ENCODE assay signal across 8 cellular contexts in genomic region chr3:187737401-187738088, GRCh38. TPM values are rescaled to one million over a fixed set of nuclear protein-coding genes. Genes with fewer than 3 reads are reported as not detected.
DNase-seq lines count a peak whose midpoint lies in the region; ATAC-seq and TF ChIP-seq lines count a peak whose summit lies in the region.

No MANE protein-coding gene starts in this region.

- 19 to 28% methylated on average over 25 to 40 of the region's 41 CpGs for WGBS in body of pancreas, 2 donors

- peaks cover 6% of the 10 kb centered on the region for H3K36me3 ChIP-seq in SJSA1
- H3K36me3 ChIP-seq in body of pancreas (replicated peaks in 1 of 2; ENCODE audit: insufficient read depth in 1 of 2, low read depth in 2 of 2): peaks cover 0 to 7% of the 10 kb centered on the region in 2 donors

- no peaks in the 10 kb centered on the region for H3K9me3 ChIP-seq in SJSA1 (replicated peaks)
- no peaks in the 10 kb centered on the region for H3K9me3 ChIP-seq in body of pancreas

- peak in 1 of 3 donors; percentile 15 for TF ChIP-seq POLR2A in body of pancreas (IDR thresholded peaks at IDR 0.05)

- H3K27ac ChIP-seq in SJSA1 (0 out of 2 replicates have a peak overlapping the region, but pooled peaks have one; percentile 46), body of pancreas (peak overlapping the region; percentile 89 to 99 (median 99))

- H3K4me1 ChIP-seq in SJSA1 (replicated peaks) (peaks cover 49% of the 10 kb centered on the region), body of pancreas (peaks cover 45% of the 10 kb centered on the region)

- ATAC-seq in body of pancreas: peak; percentile 26
- no peak for ATAC-seq in HG03469 (IDR thresholded peaks at IDR 0.05; ENCODE audit: unreplicated experiment)
- ATAC-seq in HG02973 (IDR thresholded peaks at IDR 0.05; ENCODE audit: unreplicated experiment): no peak

- peak overlapping the region; percentile 42 for H3K4me3 ChIP-seq in SJSA1
- H3K4me3 ChIP-seq in body of pancreas: no peak overlapping the region
- H3K4me3 ChIP-seq in iPS-11a (ENCODE audit: low read depth, low read length): peak overlapping the region; percentile 72

- H3K27me3 ChIP-seq in SJSA1 (replicated peaks): no peaks in the 10 kb centered on the region
- H3K27me3 ChIP-seq in body of pancreas: no peaks in the 10 kb centered on the region

- TF ChIP-seq CTCF in body of pancreas (IDR thresholded peaks at IDR 0.05): peak in 3 of 7 experiments; percentile 24 to 33 (median 31)

- DNase-seq in NCI-H748 (lab: John Stamatoyannopoulos, UW; ENCODE audit: unreplicated experiment) (peak; percentile 13), NCI-H748 treated with DMSO at 0.1 percent for 48 hours (lab: John Stamatoyannopoulos, UW) (no peak), SJSA1 (ENCODE audit: low read depth in 1 of 2, low spot score in 2 of 2) (peak; percentile 48 to 52), body of pancreas (peak; percentile 60 to 75 (median 65)), retina (peak; percentile 78)

- intact Hi-C loops in body of pancreas (cut with DNase I): loop anchor here (5.0 kb wide), 1 partner anchor 1220 kb away; no protein-coding TSS in a partner anchor

RNA-seq across cellular contexts. Expression of gene BCL6, which starts 7.7 kb away (rescaled TPM):
- total RNA-seq in SJSA1 (2014; rRNA removed; shearing (Covaris generic)): 2.8 TPM in 2 replicates
- total RNA-seq in body of pancreas: 10 to 100 TPM; 45.7 to 53.4 TPM

RNA-seq across cellular contexts. Expression of gene RTP2, which starts 35.2 kb away (rescaled TPM):
- total RNA-seq in SJSA1 (2014; rRNA removed; shearing (Covaris generic)): not detected in 2 replicates
- total RNA-seq in body of pancreas: not detected

Comparison
In these comparisons a context has a peak if more than half of its experiments do, and no peak if none do; other contexts are left out.
1. H3K4me3 ChIP-seq: peak in SJSA1 (single experiment) and iPS-11a (single experiment); none in body of pancreas (0 of 2).
2. RNA of gene BCL6, which starts 7.7 kb away (total RNA-seq): 45.7 to 53.4 TPM in body of pancreas; 2.8 TPM in SJSA1; every median in the first group is over 10 times any median in the second.